Comparison of ENCODE assay signal across 8 cellular contexts in the genomic region with DNA sequence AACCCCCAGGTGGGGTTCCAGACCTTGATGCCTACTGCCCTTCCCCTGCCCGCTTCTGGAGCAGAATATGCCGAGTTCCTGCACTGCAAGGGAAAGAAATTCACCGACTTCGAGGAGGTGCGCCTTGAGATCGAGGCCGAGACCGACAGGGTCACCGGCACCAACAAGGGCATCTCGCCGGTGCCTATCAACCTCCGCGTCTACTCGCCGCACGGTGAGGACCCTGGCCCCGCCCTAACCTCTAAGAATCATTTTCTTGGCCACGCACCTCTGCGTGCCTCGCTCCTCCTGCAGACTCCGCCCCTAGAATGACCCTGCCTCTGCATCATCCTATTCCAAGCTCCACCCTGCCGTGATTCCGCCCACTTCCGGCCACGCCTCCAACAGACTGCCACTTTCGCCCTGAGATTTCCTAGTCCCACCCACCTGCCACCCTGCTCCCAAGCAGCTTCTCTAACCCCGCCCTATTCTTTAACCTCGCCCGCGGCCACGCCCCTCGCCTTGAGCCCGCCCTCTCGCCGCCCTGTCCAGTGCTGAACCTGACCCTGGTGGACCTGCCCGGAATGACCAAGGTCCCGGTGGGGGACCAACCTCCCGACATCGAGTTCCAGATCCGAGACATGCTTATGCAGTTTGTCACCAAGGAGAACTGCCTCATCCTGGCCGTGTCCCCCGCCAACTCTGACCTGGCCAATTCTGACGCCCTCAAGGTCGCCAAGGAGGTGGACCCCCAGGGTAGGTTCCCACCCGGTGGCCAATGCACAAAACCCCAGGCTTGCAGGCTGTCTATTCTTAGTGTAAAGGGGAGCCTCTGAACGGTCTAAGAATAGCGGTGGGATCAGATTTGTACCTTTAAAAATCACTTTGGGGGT. TPM values are rescaled to one million over a fixed set of nuclear protein-coding genes. Genes with fewer than 3 reads are reported as not detected.
DNase-seq lines count a peak whose midpoint lies in the region; ATAC-seq and TF ChIP-seq lines count a peak whose summit lies in the region.

No MANE protein-coding gene starts in this region.

- peak; percentile 88 for ATAC-seq in left lobe of liver

- CTCF ChIA-PET in HEK293 (lab: Yijun Ruan, JAX): interaction anchor here (0.5 to 1.3 kb wide), 5 partner anchors 13 to 91 kb away, joined by 3 to 6 read pairs (median 3); partner anchors contain the start of genes DNM1 and PTGES2

- H3K4me1 ChIP-seq in HEK293 (ENCODE audit: control insufficient read depth, insufficient read depth, low read length): no peaks in the 10 kb centered on the region

- H3K36me3 ChIP-seq in HEK293 (ENCODE audit: control insufficient read depth in 2 of 2, insufficient read depth in 1 of 2, low read length in 2 of 2): peaks cover 0 to 34% of the 10 kb centered on the region in 2 experiments; a peak in 1 of 3 replicates

- H3K4me3 ChIP-seq in HEK293 (ENCODE audit: low read depth, low read length): no peak overlapping the region
- peak overlapping the region; percentile 69 for H3K4me3 ChIP-seq in coronary artery

- no peaks in the 10 kb centered on the region for H3K9me3 ChIP-seq in HEK293 (ENCODE audit: control insufficient read depth, insufficient read depth, low read depth, low read length)

- POLR2A ChIA-PET in HEK293 (lab: Yijun Ruan, JAX): interaction anchor here (1.0 to 1.2 kb wide), 2 partner anchors 31 to 57 kb away, joined by 5 to 12 read pairs; partner anchors contain the start of genes GOLGA2 and SWI5

- DNase-seq in GM03348 (ENCODE audit: low spot score) (peak; percentile 66), NCI-H187 (lab: John Stamatoyannopoulos, UW) (peak; percentile 70 to 71), coronary artery (ENCODE audit: low spot score) (peak; percentile 93), left lobe of liver (ENCODE audit: low spot score) (peak; percentile 96), NCI-H774 (lab: John Stamatoyannopoulos, UW) (no peak)
- peak; percentile 87 for DNase-seq in activated CD4-positive, alpha-beta T cell treated with anti-CD3 and anti-CD28 coated beads, Interleukin-2, amount 50 U/mL, for 1 hour
- peak; percentile 89 for DNase-seq in stimulated activated CD4-positive, alpha-beta T cell treated with anti-CD3 and anti-CD28 coated beads, Interleukin-2, amount 100 ng/mL, for 4 hours (ENCODE audit: low read depth)

- no peak for TF ChIP-seq CTCF in HEK293 (tag by site-specific recombination; IDR thresholded peaks at IDR 0.05)
- no peak for TF ChIP-seq CTCF in coronary artery (IDR thresholded peaks at IDR 0.05)

- H3K27ac ChIP-seq in HEK293 (ENCODE audit: extremely low read depth, low read depth, low read length): no peak overlapping the region
- peak overlapping the region in 1 of 2 donors; percentile 41 for H3K27ac ChIP-seq in coronary artery

TF ChIP-seq in HEK293, 187 proteins besides CTCF, POLR2A, EP300 and RAD21:
- no peak for TF ChIP-seq ZNF843 (tag by site-specific recombination; IDR thresholded peaks at IDR 0.05)
- TF ChIP-seq ZNF621 (tag by site-specific recombination; IDR thresholded peaks at IDR 0.05): no peak
- peak; percentile 97 for TF ChIP-seq KLF1 (tag by site-specific recombination; IDR thresholded peaks at IDR 0.05)
- TF ChIP-seq ZNF335 (tag by site-specific recombination; conservative IDR thresholded peaks at IDR 0.05): peak; percentile 83
- TF ChIP-seq KLF8 (tag by site-specific recombination; IDR thresholded peaks at IDR 0.05): peak; percentile 90; the same call in 1 of the 2 replicates
- TF ChIP-seq PRDM10 (tag by site-specific recombination; IDR thresholded peaks at IDR 0.05): 0 out of 2 replicates have a peak, but pooled peaks have one; percentile 23
- TF ChIP-seq, protein P1, sequence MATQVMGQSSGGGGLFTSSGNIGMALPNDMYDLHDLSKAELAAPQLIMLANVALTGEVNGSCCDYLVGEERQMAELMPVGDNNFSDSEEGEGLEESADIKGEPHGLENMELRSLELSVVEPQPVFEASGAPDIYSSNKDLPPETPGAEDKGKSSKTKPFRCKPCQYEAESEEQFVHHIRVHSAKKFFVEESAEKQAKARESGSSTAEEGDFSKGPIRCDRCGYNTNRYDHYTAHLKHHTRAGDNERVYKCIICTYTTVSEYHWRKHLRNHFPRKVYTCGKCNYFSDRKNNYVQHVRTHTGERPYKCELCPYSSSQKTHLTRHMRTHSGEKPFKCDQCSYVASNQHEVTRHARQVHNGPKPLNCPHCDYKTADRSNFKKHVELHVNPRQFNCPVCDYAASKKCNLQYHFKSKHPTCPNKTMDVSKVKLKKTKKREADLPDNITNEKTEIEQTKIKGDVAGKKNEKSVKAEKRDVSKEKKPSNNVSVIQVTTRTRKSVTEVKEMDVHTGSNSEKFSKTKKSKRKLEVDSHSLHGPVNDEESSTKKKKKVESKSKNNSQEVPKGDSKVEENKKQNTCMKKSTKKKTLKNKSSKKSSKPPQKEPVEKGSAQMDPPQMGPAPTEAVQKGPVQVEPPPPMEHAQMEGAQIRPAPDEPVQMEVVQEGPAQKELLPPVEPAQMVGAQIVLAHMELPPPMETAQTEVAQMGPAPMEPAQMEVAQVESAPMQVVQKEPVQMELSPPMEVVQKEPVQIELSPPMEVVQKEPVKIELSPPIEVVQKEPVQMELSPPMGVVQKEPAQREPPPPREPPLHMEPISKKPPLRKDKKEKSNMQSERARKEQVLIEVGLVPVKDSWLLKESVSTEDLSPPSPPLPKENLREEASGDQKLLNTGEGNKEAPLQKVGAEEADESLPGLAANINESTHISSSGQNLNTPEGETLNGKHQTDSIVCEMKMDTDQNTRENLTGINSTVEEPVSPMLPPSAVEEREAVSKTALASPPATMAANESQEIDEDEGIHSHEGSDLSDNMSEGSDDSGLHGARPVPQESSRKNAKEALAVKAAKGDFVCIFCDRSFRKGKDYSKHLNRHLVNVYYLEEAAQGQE (tag by site-specific recombination; IDR thresholded peaks at IDR 0.05): peak; percentile 91
- peak; percentile 39; the same call in 1 of the 2 replicates for TF ChIP-seq EGR2 (tag by site-specific recombination; IDR thresholded peaks at IDR 0.05; ENCODE audit: low read depth)
- TF ChIP-seq SP2 (tag by site-specific recombination; IDR thresholded peaks at IDR 0.05): peak; percentile 81
- TF ChIP-seq SP3 (tag by site-specific recombination; IDR thresholded peaks at IDR 0.05): peak; percentile 94
- TF ChIP-seq ZNF37A (tag by site-specific recombination; IDR thresholded peaks at IDR 0.05): no peak
- TF ChIP-seq KLF9 (tag by site-specific recombination; IDR thresholded peaks at IDR 0.05; ENCODE audit: low read depth): peak; percentile 75; the same call in 1 of the 2 replicates
- no peak for TF ChIP-seq IKZF3 (tag by site-specific recombination; IDR thresholded peaks at IDR 0.05)

RNA-seq across cellular contexts. Expression of gene DNM1, which starts 15.6 kb away (rescaled TPM):
- total RNA-seq in left lobe of liver: 3.7 TPM

RNA-seq across cellular contexts. Expression of gene CIZ1, which starts 27.4 kb away (rescaled TPM):
- 28.1 TPM for total RNA-seq in left lobe of liver

RNA-seq across cellular contexts. Expression of gene GOLGA2, which starts 57.1 kb away (rescaled TPM):
- 34.8 TPM for total RNA-seq in left lobe of liver

RNA-seq across cellular contexts. Expression of gene SWI5, which starts 57.3 kb away (rescaled TPM):
- 17.8 TPM for total RNA-seq in left lobe of liver

RNA-seq across cellular contexts. Expression of gene BBLN, which starts 58.7 kb away (rescaled TPM):
- 20.8 TPM for total RNA-seq in left lobe of liver
